Comparison of ENCODE assay signal across 9 cellular contexts in genomic region chr15:65421360-65422215, GRCh38. TPM values are rescaled to one million over a fixed set of nuclear protein-coding genes. Genes with fewer than 3 reads are reported as not detected.
DNase-seq lines count a peak whose midpoint lies in the region; ATAC-seq and TF ChIP-seq lines count a peak whose summit lies in the region.
"Had no signal": no experiment of that assay in that cellular context is flagged by ENCODE, and none has a peak within 500 bp of the region (broad histone marks: within the 10 kb centered on the region; RNA-seq: fewer than 3 reads in every experiment).

No MANE protein-coding gene starts in this region.

- peak; percentile 39 for TF ChIP-seq POLR2A in NB4 (IDR thresholded peaks at IDR 0.05; ENCODE audit: extremely low read depth, insufficient read length)

- no peak overlapping the region for H3K9ac ChIP-seq in Karpas-422 (ENCODE audit: low read length)

- H3K9me3 Mint-ChIP-seq in chondrocyte (ENCODE audit: low read depth): no peaks in the 10 kb centered on the region
- no peaks in the 10 kb centered on the region for H3K9me3 Mint-ChIP-seq in stimulated activated naive CD8-positive, alpha-beta T cell treated with anti-CD3 and anti-CD28 coated beads, Interleukin-15, Interleukin-2, amounts not matched to agents 100 ng/mL and 50 ng/mL, for 24 hours

- no peaks in the 10 kb centered on the region for H3K4me1 ChIP-seq in Karpas-422 (ENCODE audit: low read length)

- peak; percentile 93 for DNase-seq in NB4 (ENCODE audit: low read depth)
- DNase-seq in chondrocyte (ENCODE audit: low spot score): peak; percentile 93
- no peak for DNase-seq in left lobe of liver (ENCODE audit: low spot score)
- no peak for DNase-seq in Karpas-422
- no peak for DNase-seq in effector CD8-positive, alpha-beta T cell (lab: John Stamatoyannopoulos, UW)
- DNase-seq in NCI-H510A treated with DMSO at 0.1 percent for 48 hours (lab: John Stamatoyannopoulos, UW): no peak

- H3K27ac Mint-ChIP-seq in chondrocyte (ENCODE audit: unreplicated experiment): peak overlapping the region; percentile 100
- no peak overlapping the region for H3K27ac Mint-ChIP-seq in stimulated activated naive CD8-positive, alpha-beta T cell treated with anti-CD3 and anti-CD28 coated beads, Interleukin-15, Interleukin-2, amounts not matched to agents 100 ng/mL and 50 ng/mL, for 24 hours

- peak overlapping the region; percentile 99 for H3K4me3 Mint-ChIP-seq in chondrocyte (ENCODE audit: unreplicated experiment)
- H3K4me3 Mint-ChIP-seq in stimulated activated naive CD8-positive, alpha-beta T cell treated with anti-CD3 and anti-CD28 coated beads, Interleukin-15, Interleukin-2, amounts not matched to agents 100 ng/mL and 50 ng/mL, for 24 hours: peak overlapping the region; percentile 81

- no peaks in the 10 kb centered on the region for H3K27me3 Mint-ChIP-seq in chondrocyte (ENCODE audit: low read depth)
- peaks cover 72% of the 10 kb centered on the region for H3K27me3 Mint-ChIP-seq in stimulated activated naive CD8-positive, alpha-beta T cell treated with anti-CD3 and anti-CD28 coated beads, Interleukin-15, Interleukin-2, amounts not matched to agents 100 ng/mL and 50 ng/mL, for 24 hours

- H3K79me2 ChIP-seq in Karpas-422 (ENCODE audit: low read length): no peaks in the 10 kb centered on the region

- peak; percentile 32 for ATAC-seq in left lobe of liver

- H3K9me3 ChIP-seq in Karpas-422 (ENCODE audit: low read length): no peaks in the 10 kb centered on the region

- no peak overlapping the region for H2AFZ ChIP-seq in Karpas-422 (ENCODE audit: low read length)

- H3K9me2 ChIP-seq in Karpas-422 (replicated peaks; ENCODE audit: insufficient read depth, low read length): no peaks in the 10 kb centered on the region

- no peak overlapping the region for H3K4me2 ChIP-seq in Karpas-422 (ENCODE audit: low read depth, low read length, poor library complexity, severe bottlenecking)

- peaks cover 1% of the 10 kb centered on the region for H3K36me3 Mint-ChIP-seq in chondrocyte (ENCODE audit: low read depth)
- H3K36me3 Mint-ChIP-seq in stimulated activated naive CD8-positive, alpha-beta T cell treated with anti-CD3 and anti-CD28 coated beads, Interleukin-15, Interleukin-2, amounts not matched to agents 100 ng/mL and 50 ng/mL, for 24 hours (ENCODE audit: low read depth): no peaks in the 10 kb centered on the region

- no peaks in the 10 kb centered on the region for H3K36me3 ChIP-seq in Karpas-422 (ENCODE audit: insufficient read depth, low read length)

- H3K4me1 Mint-ChIP-seq in chondrocyte (ENCODE audit: low read depth): peaks cover 51% of the 10 kb centered on the region
- H3K4me1 Mint-ChIP-seq in stimulated activated naive CD8-positive, alpha-beta T cell treated with anti-CD3 and anti-CD28 coated beads, Interleukin-15, Interleukin-2, amounts not matched to agents 100 ng/mL and 50 ng/mL, for 24 hours (ENCODE audit: low read depth): peaks cover 14% of the 10 kb centered on the region

- H4K20me1 ChIP-seq in Karpas-422 (ENCODE audit: insufficient read depth, low read depth, low read length): no peaks in the 10 kb centered on the region

- no peak overlapping the region for H3K27ac ChIP-seq in Karpas-422 (ENCODE audit: low read length)
- H3K27ac ChIP-seq: VCaP had no signal

- peak overlapping the region; percentile 60; the same call in 1 of the 2 replicates for H3K4me3 ChIP-seq in GM08714 (ENCODE audit: low read length)
- H3K4me3 ChIP-seq in NB4 (ENCODE audit: low read depth, low read length): peak overlapping the region; percentile 64
- no peak overlapping the region for H3K4me3 ChIP-seq in Karpas-422 (ENCODE audit: low read length)

- TF ChIP-seq CTCF in NB4 (IDR thresholded peaks at IDR 0.05; ENCODE audit: low read depth, low read length): no peak
- no peak for TF ChIP-seq CTCF in chondrocyte (IDR thresholded peaks at IDR 0.05)

- no peaks in the 10 kb centered on the region for H3K27me3 ChIP-seq in Karpas-422 (ENCODE audit: low read length)

RNA-seq across cellular contexts. Expression of gene IGDCC4, which starts 1.2 kb away (rescaled TPM):
- total RNA-seq in chondrocyte (41.4 to 48.6 TPM (median 47.2 TPM) in 3 replicates), left lobe of liver (0.15 TPM)
- 0.18 TPM in 1 of 2 replicates, not detected in the other for total RNA-seq in Karpas-422 (2014; rRNA removed; shearing (Covaris generic); ENCODE audit: low replicate concordance)

RNA-seq across cellular contexts. Expression of gene IGDCC3, which starts 43.8 kb away (rescaled TPM):
- 0.13 to 0.31 TPM (median 0.27 TPM) in 3 replicates for total RNA-seq in chondrocyte
- total RNA-seq in left lobe of liver: 0.23 TPM
- total RNA-seq in Karpas-422 (2014; rRNA removed; shearing (Covaris generic); ENCODE audit: low replicate concordance): not detected in 2 replicates

Comparison
In these comparisons a context has a peak if more than half of its experiments do, and no peak if none do; other contexts are left out.
1. DNase-seq: peak in NB4 (single experiment) and chondrocyte (single experiment); none in left lobe of liver (single experiment), Karpas-422 (single experiment), effector CD8-positive, alpha-beta T cell (single experiment) and NCI-H510A treated with DMSO at 0.1 percent for 48 hours (single experiment).
2. RNA of gene IGDCC4, which starts 1.2 kb away (total RNA-seq): 41.4 to 48.6 TPM in chondrocyte; 0.15 TPM in left lobe of liver (single experiment) and 0.18 TPM in Karpas-422; every median in the first group is over 10 times any median in the second.